ENCODE assay signal across 8 cellular contexts in genomic region chr10:91163709-91164474, GRCh38. TPM values are rescaled to one million over a fixed set of nuclear protein-coding genes. Genes with fewer than 3 reads are reported as not detected.
A peak's percentile ranks its signal among the peaks of the same experiment; 100 is the strongest.
DNase-seq lines count a peak whose midpoint lies in the region; ATAC-seq and TF ChIP-seq lines count a peak whose summit lies in the region.

No MANE protein-coding gene starts in this region.

- CTCF ChIA-PET in BJ (lab: Yijun Ruan, JAX): interaction anchor here (1.0 to 2.2 kb wide), 2 partner anchors 22 to 29 kb away, joined by 3 to 9 read pairs; no protein-coding TSS in a partner anchor

- POLR2A ChIA-PET in BJ (lab: Charles Lee): interaction anchor here (0.7 kb wide), 1 partner anchor 1049 kb away, joined by 9 read pairs; no protein-coding TSS in a partner anchor

- H3K4me3 ChIP-seq in BJ (ENCODE audit: low read depth, low read length) (peak overlapping the region; percentile 75), HUES48 (ENCODE audit: low read depth, low read length) (peak overlapping the region; percentile 72), cardiac fibroblast (replicated peaks in 1 of 2; ENCODE audit: low read depth in 2 of 2, low read length in 2 of 2) (peak overlapping the region; percentile 67 to 70)

- H3K9me3 ChIP-seq in HUES48 (ENCODE audit: control insufficient read depth, insufficient read depth, low read length): no peaks in the 10 kb centered on the region

- TF ChIP-seq CTCF in BJ (IDR thresholded peaks at IDR 0.05; ENCODE audit: insufficient read depth, low read depth, low read length) (no peak), cardiac fibroblast (IDR thresholded peaks at IDR 0.05; ENCODE audit: low read depth, low read length) (no peak)

- no peak overlapping the region for H3K27ac ChIP-seq in HUES48 (ENCODE audit: low read depth, low read length)

- 0 out of 2 replicates have a peak, but pooled peaks cover 3% of the 10 kb centered on the region for H3K4me1 ChIP-seq in HUES48 (ENCODE audit: control insufficient read depth, insufficient read depth, low read length)

- H3K9ac ChIP-seq in HUES48 (ENCODE audit: low read depth, low read length): no peak overlapping the region

- peak; percentile 52 for DNase-seq in BJ (ENCODE audit: low read depth)
- peak; percentile 32 for DNase-seq in activated CD4-positive, CD25-positive, alpha-beta regulatory T cell treated with anti-CD3 and anti-CD28 coated beads, Interleukin-2, amount 50 U/mL, for 16 hours (ENCODE audit: low read depth, low spot score)
- peak; percentile 73 to 78 for DNase-seq in cardiac fibroblast (ENCODE audit: low read depth in 2 of 2)
- DNase-seq in islet precursor cell: peak; percentile 70
- DNase-seq in stimulated activated CD4-positive, alpha-beta T cell treated with anti-CD3 and anti-CD28 coated beads, Interleukin-12 subunit alpha, Interleukin-12 subunit beta, amount 100 ng/mL, for 48 hours (ENCODE audit: low read depth in 2 of 3, low spot score in 1 of 3): peak; percentile 56 to 69 (median 62)
- DNase-seq in KG1 (lab: John Stamatoyannopoulos, UW): no peak

- peak; percentile 32 for ATAC-seq in GM21360 (IDR thresholded peaks at IDR 0.05; ENCODE audit: unreplicated experiment)

- H3K27me3 ChIP-seq in BJ (ENCODE audit: control insufficient read depth, insufficient read depth, low read length) (no peaks in the 10 kb centered on the region), HUES48 (ENCODE audit: control insufficient read depth, insufficient read depth, low read length) (peaks cover 93% of the 10 kb centered on the region)

- H3K36me3 ChIP-seq in BJ (ENCODE audit: control insufficient read depth, insufficient read depth, low read length): no peaks in the 10 kb centered on the region
- no peaks in the 10 kb centered on the region for H3K36me3 ChIP-seq in HUES48 (ENCODE audit: control insufficient read depth, insufficient read depth, low read length)

RNA-seq across cellular contexts. Expression of gene PCGF5, which starts 56.6 kb away (rescaled TPM):
- polyA plus RNA-seq in BJ (2011; rRNA removed): 10.7 and 18.9 TPM in 2 replicates
- polyA minus RNA-seq in BJ (2011; rRNA and poly(A)+ RNA removed): 16.8 and 20.4 TPM in 2 replicates
